In the genomic region with DNA sequence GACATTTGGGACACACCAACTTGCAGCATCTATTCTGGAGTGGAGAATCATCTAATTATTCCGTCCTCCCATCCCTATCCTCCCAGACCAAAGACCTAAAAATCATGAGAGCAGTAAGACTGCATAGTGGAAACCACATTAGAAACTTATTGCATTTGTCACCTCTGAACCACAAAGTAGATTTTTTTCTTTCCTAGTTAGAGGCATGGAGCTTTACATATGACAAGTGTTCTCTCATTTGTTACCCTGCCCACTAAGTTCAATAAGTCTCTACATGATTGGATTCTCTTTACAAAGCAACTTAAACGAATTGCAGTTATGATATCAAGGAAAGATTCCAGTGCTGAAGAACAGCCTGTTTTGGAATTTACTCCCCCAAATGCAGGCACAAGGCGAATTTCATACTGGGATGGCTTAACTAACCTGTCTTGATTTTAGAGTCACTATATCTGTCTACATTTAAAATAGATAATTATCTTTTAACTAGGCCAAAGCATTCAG, we compare ENCODE assay signal across 6 cellular contexts.
"Had no signal": no experiment of that assay in that cellular context is flagged by ENCODE, and none has a peak within 500 bp of the region (broad histone marks: within the 10 kb centered on the region; RNA-seq: fewer than 3 reads in every experiment).

No MANE protein-coding gene starts in this region.

- H3K27me3 Mint-ChIP-seq: dendritic cell treated with granulocyte-macrophage colony-stimulating factor and Interleukin-4, amounts not matched to agents 40 ng/mL and 50 ng/mL, for 4 days had no signal

- H3K27ac Mint-ChIP-seq: dendritic cell treated with granulocyte-macrophage colony-stimulating factor and Interleukin-4, amounts not matched to agents 40 ng/mL and 50 ng/mL, for 4 days had no signal

- H3K4me3 Mint-ChIP-seq: dendritic cell treated with granulocyte-macrophage colony-stimulating factor and Interleukin-4, amounts not matched to agents 40 ng/mL and 50 ng/mL, for 4 days had no signal

- DNase-seq: activated CD4-positive, alpha-beta T cell treated with anti-CD3 and anti-CD28 coated beads, Interleukin-2, amount 50 U/mL, for 48 hours; activated CD4-positive, CD25-positive, alpha-beta regulatory T cell; kidney glomerular epithelial cell; stimulated activated CD4-positive, alpha-beta T cell treated with anti-CD3 and anti-CD28 coated beads, Interleukin-4, amount 100 ng/mL, for 4 hours; tibial artery had no signal

- H3K9me3 Mint-ChIP-seq: dendritic cell treated with granulocyte-macrophage colony-stimulating factor and Interleukin-4, amounts not matched to agents 40 ng/mL and 50 ng/mL, for 4 days had no signal
